ENCODE assay signal across 9 cellular contexts in genomic region chr2:86621290-86621943, GRCh38. TPM values are rescaled to one million over a fixed set of nuclear protein-coding genes. Genes with fewer than 3 reads are reported as not detected.
DNase-seq lines count a peak whose midpoint lies in the region; ATAC-seq, FAIRE-seq and TF ChIP-seq lines count a peak whose summit lies in the region.
"Had no signal": no experiment of that assay in that cellular context is flagged by ENCODE, and none has a peak within 500 bp of the region (broad histone marks: within the 10 kb centered on the region; RNA-seq: fewer than 3 reads in every experiment).

No MANE protein-coding gene starts in this region.

- H3K4me3 ChIP-seq in A549 (peak overlapping the region; percentile 84), HEK293 (ENCODE audit: low read depth, low read length) (peak overlapping the region; percentile 74)

- DNase-seq in A549 (ENCODE audit: low read depth in 1 of 2, low spot score in 1 of 2) = no peak
- no peak for DNase-seq in activated naive CD8-positive, alpha-beta T cell treated with anti-CD3 and anti-CD28 coated beads for 36 hours
- peak; percentile 38 for DNase-seq in medulla oblongata (ENCODE audit: extremely low spot score)
- no peak for DNase-seq in NCI-H345 (lab: John Stamatoyannopoulos, UW)
- DNase-seq in globus pallidus (ENCODE audit: low spot score) = no peak
- no peak for DNase-seq in NCI-H1694 treated with DMSO at 0.1 percent for 48 hours (lab: John Stamatoyannopoulos, UW)

- H3K4me3 Mint-ChIP-seq in activated naive CD8-positive, alpha-beta T cell treated with anti-CD3 and anti-CD28 coated beads for 36 hours = peak overlapping the region; percentile 92

- no peak for TF ChIP-seq RAD21 in A549 (conservative IDR thresholded peaks at IDR 0.05 in 1 of 2, IDR thresholded peaks at IDR 0.05 in 1 of 2)

- no peaks in the 10 kb centered on the region for H3K27me3 Mint-ChIP-seq in activated naive CD8-positive, alpha-beta T cell treated with anti-CD3 and anti-CD28 coated beads for 36 hours

- no peak for ATAC-seq in A549
- no peak for ATAC-seq in GM19035 (IDR thresholded peaks at IDR 0.05; ENCODE audit: unreplicated experiment)

- FAIRE-seq in A549 (lab: Jason Lieb, UNC) = no peak
- FAIRE-seq: islet of Langerhans had no signal

- peaks cover 52% of the 10 kb centered on the region for H3K4me1 Mint-ChIP-seq in activated naive CD8-positive, alpha-beta T cell treated with anti-CD3 and anti-CD28 coated beads for 36 hours

- CTCF ChIA-PET in A549 (lab: Yijun Ruan, JAX) (interaction anchor here (0.9 to 2.1 kb wide), 2 partner anchors 11 to 13 kb away, joined by 3 to 9 read pairs; no protein-coding TSS in a partner anchor), HEK293 (lab: Yijun Ruan, JAX) (interaction anchor here (1.5 kb wide), 1 partner anchor 11 kb away, joined by 3 read pairs; no protein-coding TSS in a partner anchor)

- peak overlapping the region; percentile 77 for H3K4me2 ChIP-seq in A549

- peaks cover 25% of the 10 kb centered on the region for H3K4me1 ChIP-seq in A549
- no peaks in the 10 kb centered on the region for H3K4me1 ChIP-seq in HEK293 (ENCODE audit: control insufficient read depth, insufficient read depth, low read length)

- H3K36me3 Mint-ChIP-seq in activated naive CD8-positive, alpha-beta T cell treated with anti-CD3 and anti-CD28 coated beads for 36 hours = peaks cover 17% of the 10 kb centered on the region

- no peak for TF ChIP-seq POLR2A in A549 (IDR thresholded peaks at IDR 0.05; ENCODE audit: low read length)

- no peaks in the 10 kb centered on the region for H3K9me3 Mint-ChIP-seq in activated naive CD8-positive, alpha-beta T cell treated with anti-CD3 and anti-CD28 coated beads for 36 hours

- H3K36me3 ChIP-seq in HEK293 (ENCODE audit: control insufficient read depth in 2 of 2, insufficient read depth in 1 of 2, low read length in 2 of 2) = peaks cover 16 to 37% of the 10 kb centered on the region in 2 experiments; a peak in 2 of 3 replicates

- POLR2A ChIA-PET in A549 (lab: Yijun Ruan, JAX) (interaction anchor here (1.5 to 2.4 kb wide), 2 partner anchors 12 to 180 kb away, joined by 6 to 24 read pairs; partner anchors contain the start of gene KDM3A), HEK293 (lab: Yijun Ruan, JAX) (interaction anchor here (0.7 to 2.5 kb wide), 4 partner anchors 12 to 180 kb away, joined by 3 to 18 read pairs (median 4); partner anchors contain the start of gene KDM3A)

- H3K27ac ChIP-seq in A549 (peak overlapping the region; percentile 89 to 97; a peak in 4 of 6 replicates), HEK293 (ENCODE audit: extremely low read depth, low read depth, low read length) (no peak overlapping the region)

- TF ChIP-seq EP300 in A549 (IDR thresholded peaks at IDR 0.05) = no peak

- no peak for TF ChIP-seq CTCF in A549 (IDR thresholded peaks at IDR 0.05)
- TF ChIP-seq CTCF in HEK293 (tag by site-specific recombination; IDR thresholded peaks at IDR 0.05) = no peak

- H3K27ac Mint-ChIP-seq in activated naive CD8-positive, alpha-beta T cell treated with anti-CD3 and anti-CD28 coated beads for 36 hours = no peak overlapping the region

- WGBS in A549 (ENCODE audit: missing lambda C conversion rate) = 23% methylated on average over 6 of the region's 6 CpGs

- H3K9me3 ChIP-seq in A549 (no peaks in the 10 kb centered on the region), HEK293 (ENCODE audit: control insufficient read depth, insufficient read depth, low read depth, low read length) (no peaks in the 10 kb centered on the region)

TF ChIP-seq in A549, 52 proteins besides CTCF, POLR2A, EP300 and RAD21:
- TF ChIP-seq HOXB5 (CRISPR knock-in tag; IDR thresholded peaks at IDR 0.05) (no peak), RARB (CRISPR knock-in tag; IDR thresholded peaks at IDR 0.05) (no peak), GATA3 (IDR thresholded peaks at IDR 0.05; ENCODE audit: borderline replicate concordance) (peak; percentile 33; the same call in 1 of the 2 replicates), HEYL (CRISPR knock-in tag; IDR thresholded peaks at IDR 0.05) (no peak), SREBF2 (IDR thresholded peaks at IDR 0.05) (no peak), MYC (IDR thresholded peaks at IDR 0.05; ENCODE audit: borderline replicate concordance, low read length) (no peak)
TF ChIP-seq in A549: peak in this region for 1.

TF ChIP-seq in HEK293, 187 proteins besides CTCF, POLR2A, EP300 and RAD21:
- TF ChIP-seq PRDM6 (tag by site-specific recombination; IDR thresholded peaks at IDR 0.05) = peak; percentile 85
- TF ChIP-seq ZNF777 (tag by site-specific recombination; IDR thresholded peaks at IDR 0.05; ENCODE audit: borderline replicate concordance) = no peak
- peak; percentile 80 for TF ChIP-seq PRDM4 (tag by site-specific recombination; IDR thresholded peaks at IDR 0.05)

RNA-seq across cellular contexts. Expression of gene RNF103, which starts 2.2 kb away (rescaled TPM):
- 30.0 and 38.3 TPM in 2 replicates for polyA plus RNA-seq in A549 (2011; rRNA removed)
- polyA plus RNA-seq in A549 (2012; cell fraction: cytosol; rRNA removed) = 6.0 and 7.1 TPM in 2 replicates
- polyA plus RNA-seq in A549 (2012; cell fraction: nucleus; rRNA removed) = 9.1 and 15.3 TPM in 2 replicates
- polyA plus RNA-seq in A549 (2017; fragmentation: RNase III; extraction: RNeasy Plus Mini Kit Qiagen cat#74134 plus additional on column Dnase treatment) = 18.8 to 23.1 TPM (median 20.0 TPM) in 3 replicates
- 16.4 and 16.9 TPM in 2 replicates for polyA minus RNA-seq in A549 (2011; rRNA and poly(A)+ RNA removed)
- 10 to 100 TPM; 11.8 to 12.2 TPM for total RNA-seq in activated naive CD8-positive, alpha-beta T cell treated with anti-CD3 and anti-CD28 coated beads for 36 hours

RNA-seq across cellular contexts. Expression of gene CHMP3, which starts 58.2 kb away (rescaled TPM):
- 175 and 246 TPM in 2 replicates for polyA plus RNA-seq in A549 (2011; rRNA removed)
- 60.1 and 66.2 TPM in 2 replicates for polyA plus RNA-seq in A549 (2012; cell fraction: cytosol; rRNA removed)
- 14.5 and 21.6 TPM in 2 replicates for polyA plus RNA-seq in A549 (2012; cell fraction: nucleus; rRNA removed)
- 108 to 109 TPM (median 108 TPM) in 3 replicates for polyA plus RNA-seq in A549 (2017; fragmentation: RNase III; extraction: RNeasy Plus Mini Kit Qiagen cat#74134 plus additional on column Dnase treatment)
- polyA minus RNA-seq in A549 (2011; rRNA and poly(A)+ RNA removed) = 58.5 and 73.4 TPM in 2 replicates
- total RNA-seq in activated naive CD8-positive, alpha-beta T cell treated with anti-CD3 and anti-CD28 coated beads for 36 hours = 10 to 100 TPM; 40.5 to 42.6 TPM
